1 cellular context compared by ENCODE assay signal in genomic region chr1:21105807-21106206, GRCh38.
TF ChIP-seq lines count a peak whose summit lies in the region.

No MANE protein-coding gene starts in this region.

TF ChIP-seq in GM23338, 12 proteins besides CTCF, POLR2A, EP300 and RAD21 (continued from another document):
- TF ChIP-seq ZNF462 (CRISPR knock-in tag; IDR thresholded peaks at IDR 0.05) (no peak), CREB1 (CRISPR knock-in tag; IDR thresholded peaks at IDR 0.05; ENCODE audit: low read depth) (no peak)
